19 cellular contexts compared by ENCODE assay signal in genomic region chr12:9662488-9662887, GRCh38. TPM values are rescaled to one million over a fixed set of nuclear protein-coding genes. Genes with fewer than 3 reads are reported as not detected.
DNase-seq lines count a peak whose midpoint lies in the region; ATAC-seq and TF ChIP-seq lines count a peak whose summit lies in the region.
"Had no signal": no experiment of that assay in that cellular context is flagged by ENCODE, and none has a peak within 500 bp of the region (broad histone marks: within the 10 kb centered on the region; RNA-seq: fewer than 3 reads in every experiment).

No MANE protein-coding gene starts in this region.

- H3K9ac ChIP-seq in smooth muscle cell (ENCODE audit: low read depth), result no peak overlapping the region

- no peaks in the 10 kb centered on the region for H3K79me2 ChIP-seq in smooth muscle cell (ENCODE audit: low read depth)

- no peaks in the 10 kb centered on the region for H4K20me1 ChIP-seq in smooth muscle cell (ENCODE audit: low read depth)

- H3K4me3 ChIP-seq in Peyer's patch (no peak overlapping the region), smooth muscle cell (no peak overlapping the region)
- H3K4me3 ChIP-seq: adrenal gland, cardiac muscle cell, dorsolateral prefrontal cortex, gastrocnemius medialis, GM12878, vagina had no signal

- peaks cover 16% of the 10 kb centered on the region for H3K9me3 Mint-ChIP-seq in activated naive CD4-positive, alpha-beta T cell treated with anti-CD3 and anti-CD28 coated beads, Interleukin-2, amount 10 ng/mL, durations not matched to agents 7 days and 5 days
- H3K9me3 Mint-ChIP-seq in T-helper 2 cell treated with Interferon-gamma antibody and Interleukin-4, amounts not matched to agents 5 μg/mL and 100 μg/mL, for 36 hours, result peaks cover 24% of the 10 kb centered on the region
- H3K9me3 Mint-ChIP-seq in effector memory CD8-positive, alpha-beta T cell, result no peaks in the 10 kb centered on the region
- H3K9me3 Mint-ChIP-seq in stimulated activated naive CD8-positive, alpha-beta T cell treated with anti-CD3 and anti-CD28 coated beads, Interleukin-15, amount 100 ng/mL, for 72 hours, result peaks cover 16 to 29% of the 10 kb centered on the region in 2 donors

- peak; percentile 72 for ATAC-seq in effector memory CD8-positive, alpha-beta T cell (replicated peaks)
- ATAC-seq in stimulated activated naive CD8-positive, alpha-beta T cell treated with anti-CD3 and anti-CD28 coated beads, Interleukin-15, amount 100 ng/mL, for 72 hours, result peak; percentile 39
- ATAC-seq in sciatic nerve, result no peak
- ATAC-seq: gastrocnemius medialis, GM12878 had no signal

- no peaks in the 10 kb centered on the region for H3K27me3 ChIP-seq in Peyer's patch
- H3K27me3 ChIP-seq in smooth muscle cell (ENCODE audit: low read depth), result no peaks in the 10 kb centered on the region
- H3K27me3 ChIP-seq: adrenal gland, cardiac muscle cell, dorsolateral prefrontal cortex, gastrocnemius medialis, vagina had no signal

- no peak overlapping the region for H3K4me2 ChIP-seq in smooth muscle cell

- H3K36me3 ChIP-seq in Peyer's patch (peaks cover 0 to 21% (median 0%) of the 10 kb centered on the region in 3 donors), smooth muscle cell (ENCODE audit: low read depth) (peaks cover 10% of the 10 kb centered on the region)

- DNase-seq in activated naive CD4-positive, alpha-beta T cell treated with anti-CD3 and anti-CD28 coated beads, Interleukin-2, amount 10 ng/mL, durations not matched to agents 7 days and 5 days, result no peak
- DNase-seq in activated naive CD4-positive, alpha-beta T cell (lab: John Stamatoyannopoulos, UW), result no peak
- no peak for DNase-seq in T-helper 2 cell treated with Interferon-gamma antibody and Interleukin-4, amounts not matched to agents 5 μg/mL and 100 μg/mL, for 36 hours (ENCODE audit: low spot score)
- no peak for DNase-seq in effector memory CD8-positive, alpha-beta T cell
- no peak for DNase-seq in stimulated activated naive CD8-positive, alpha-beta T cell treated with anti-CD3 and anti-CD28 coated beads, Interleukin-15, amount 100 ng/mL, for 72 hours
- DNase-seq in Peyer's patch (no peak), sciatic nerve (ENCODE audit: low spot score) (no peak), smooth muscle cell (lab: John Stamatoyannopoulos, UW; ENCODE audit: unreplicated experiment) (no peak)
- DNase-seq: adrenal gland, dorsolateral prefrontal cortex, erythroblast, gastrocnemius medialis, GF-D8, HCEC 1CT, NCI-H187, occipital lobe had no signal

- no peak overlapping the region for H2AFZ ChIP-seq in smooth muscle cell (ENCODE audit: low read depth)

- H3K4me3 Mint-ChIP-seq in activated naive CD4-positive, alpha-beta T cell treated with anti-CD3 and anti-CD28 coated beads, Interleukin-2, amount 10 ng/mL, durations not matched to agents 7 days and 5 days, result no peak overlapping the region
- peak overlapping the region; percentile 28 for H3K4me3 Mint-ChIP-seq in T-helper 2 cell treated with Interferon-gamma antibody and Interleukin-4, amounts not matched to agents 5 μg/mL and 100 μg/mL, for 36 hours
- peak overlapping the region; percentile 44 to 71 for H3K4me3 Mint-ChIP-seq in effector memory CD8-positive, alpha-beta T cell
- peak overlapping the region; percentile 1 to 21 for H3K4me3 Mint-ChIP-seq in stimulated activated naive CD8-positive, alpha-beta T cell treated with anti-CD3 and anti-CD28 coated beads, Interleukin-15, amount 100 ng/mL, for 72 hours

- peaks cover 89% of the 10 kb centered on the region for H3K36me3 Mint-ChIP-seq in activated naive CD4-positive, alpha-beta T cell treated with anti-CD3 and anti-CD28 coated beads, Interleukin-2, amount 10 ng/mL, durations not matched to agents 7 days and 5 days
- peaks cover 82% of the 10 kb centered on the region for H3K36me3 Mint-ChIP-seq in T-helper 2 cell treated with Interferon-gamma antibody and Interleukin-4, amounts not matched to agents 5 μg/mL and 100 μg/mL, for 36 hours (ENCODE audit: low read depth)
- H3K36me3 Mint-ChIP-seq in effector memory CD8-positive, alpha-beta T cell (ENCODE audit: insufficient read depth), result peaks cover 57% of the 10 kb centered on the region

- H3K9me3 ChIP-seq in Peyer's patch (no peaks in the 10 kb centered on the region), smooth muscle cell (replicated peaks; ENCODE audit: low read depth) (no peaks in the 10 kb centered on the region)
- H3K9me3 ChIP-seq: adrenal gland, gastrocnemius medialis, vagina had no signal

- peak overlapping the region; percentile 86 for H3K27ac Mint-ChIP-seq in activated naive CD4-positive, alpha-beta T cell treated with anti-CD3 and anti-CD28 coated beads, Interleukin-2, amount 10 ng/mL, durations not matched to agents 7 days and 5 days
- H3K27ac Mint-ChIP-seq in T-helper 2 cell treated with Interferon-gamma antibody and Interleukin-4, amounts not matched to agents 5 μg/mL and 100 μg/mL, for 36 hours, result peak overlapping the region; percentile 68
- peak overlapping the region; percentile 79 to 94 for H3K27ac Mint-ChIP-seq in effector memory CD8-positive, alpha-beta T cell
- H3K27ac Mint-ChIP-seq in stimulated activated naive CD8-positive, alpha-beta T cell treated with anti-CD3 and anti-CD28 coated beads, Interleukin-15, amount 100 ng/mL, for 72 hours, result peak overlapping the region; percentile 20 to 83

- no peak for TF ChIP-seq POLR2A in Peyer's patch (IDR thresholded peaks at IDR 0.05)

- H3K4me1 Mint-ChIP-seq in activated naive CD4-positive, alpha-beta T cell treated with anti-CD3 and anti-CD28 coated beads, Interleukin-2, amount 10 ng/mL, durations not matched to agents 7 days and 5 days, result peaks cover 90% of the 10 kb centered on the region
- peaks cover 55% of the 10 kb centered on the region for H3K4me1 Mint-ChIP-seq in T-helper 2 cell treated with Interferon-gamma antibody and Interleukin-4, amounts not matched to agents 5 μg/mL and 100 μg/mL, for 36 hours (ENCODE audit: low read depth)
- H3K4me1 Mint-ChIP-seq in effector memory CD8-positive, alpha-beta T cell (ENCODE audit: low read depth in 2 of 2), result peaks cover 37 to 65% of the 10 kb centered on the region in 2 donors
- peaks cover 96% of the 10 kb centered on the region for H3K4me1 Mint-ChIP-seq in stimulated activated naive CD8-positive, alpha-beta T cell treated with anti-CD3 and anti-CD28 coated beads, Interleukin-15, amount 100 ng/mL, for 72 hours

- peaks cover 0 to 12% (median 1%) of the 10 kb centered on the region in 4 donors for H3K4me1 ChIP-seq in Peyer's patch
- no peaks in the 10 kb centered on the region for H3K4me1 ChIP-seq in smooth muscle cell (ENCODE audit: low read depth)
- H3K4me1 ChIP-seq: adrenal gland, gastrocnemius medialis, vagina had no signal

- H3K27me3 Mint-ChIP-seq in activated naive CD4-positive, alpha-beta T cell treated with anti-CD3 and anti-CD28 coated beads, Interleukin-2, amount 10 ng/mL, durations not matched to agents 7 days and 5 days, result no peaks in the 10 kb centered on the region
- no peaks in the 10 kb centered on the region for H3K27me3 Mint-ChIP-seq in T-helper 2 cell treated with Interferon-gamma antibody and Interleukin-4, amounts not matched to agents 5 μg/mL and 100 μg/mL, for 36 hours (ENCODE audit: low read depth)
- no peaks in the 10 kb centered on the region for H3K27me3 Mint-ChIP-seq in effector memory CD8-positive, alpha-beta T cell
- H3K27me3 Mint-ChIP-seq in stimulated activated naive CD8-positive, alpha-beta T cell treated with anti-CD3 and anti-CD28 coated beads, Interleukin-15, amount 100 ng/mL, for 72 hours, result no peaks in the 10 kb centered on the region

- no peak for TF ChIP-seq CTCF in Peyer's patch (IDR thresholded peaks at IDR 0.05)
- no peak for TF ChIP-seq CTCF in smooth muscle cell (IDR thresholded peaks at IDR 0.05; ENCODE audit: borderline replicate concordance, insufficient read depth, poor library complexity, severe bottlenecking)

- H3F3A ChIP-seq in smooth muscle cell (ENCODE audit: low read depth), result no peaks in the 10 kb centered on the region

- intact Hi-C loops in sciatic nerve (cut with DNase I), result no loop called here

- H3K27ac ChIP-seq in Peyer's patch (no peak overlapping the region), smooth muscle cell (ENCODE audit: low read depth) (no peak overlapping the region)
- H3K27ac ChIP-seq: adrenal gland, cardiac muscle cell, dorsolateral prefrontal cortex, gastrocnemius medialis, vagina had no signal

- CTCF ChIA-PET in activated naive CD4-positive, alpha-beta T cell treated with anti-CD3 and anti-CD28 coated beads, Interleukin-2, amount 10 ng/mL, durations not matched to agents 7 days and 5 days (lab: Charles Lee), result interaction anchor here (1.2 kb wide), 1 partner anchor 80 kb away, joined by 3 read pairs; no protein-coding TSS in a partner anchor

RNA-seq across cellular contexts. Expression of gene CLEC2D, which starts 7.0 kb away (rescaled TPM):
- total RNA-seq in Peyer's patch (100 to 1,000 TPM in 1 of 4 donors, 10 to 100 TPM in 1, 1 to 10 TPM in 2; 6.4 to 140 (median 12.1) TPM), sciatic nerve (38.8 TPM), smooth muscle cell (4.3 and 5.8 TPM in 2 replicates)
- 2.2 and 5.2 TPM in 2 replicates for polyA plus RNA-seq in smooth muscle cell

RNA-seq across cellular contexts. Expression of gene KLRB1, which starts 54.8 kb away (rescaled TPM):
- total RNA-seq in Peyer's patch (1 to 10 TPM in 3 of 4 donors, not detected in 1; 1.1 to 6.3 (median 3.9) TPM), sciatic nerve (1.4 TPM), smooth muscle cell (not detected in 2 replicates)
- polyA plus RNA-seq in smooth muscle cell, result not detected in 2 replicates
- total RNA-seq: cardiac muscle cell, GM12878, occipital lobe had no signal
- polyA plus RNA-seq: cardiac muscle cell, GM12878 had no signal
